In the genomic region with DNA sequence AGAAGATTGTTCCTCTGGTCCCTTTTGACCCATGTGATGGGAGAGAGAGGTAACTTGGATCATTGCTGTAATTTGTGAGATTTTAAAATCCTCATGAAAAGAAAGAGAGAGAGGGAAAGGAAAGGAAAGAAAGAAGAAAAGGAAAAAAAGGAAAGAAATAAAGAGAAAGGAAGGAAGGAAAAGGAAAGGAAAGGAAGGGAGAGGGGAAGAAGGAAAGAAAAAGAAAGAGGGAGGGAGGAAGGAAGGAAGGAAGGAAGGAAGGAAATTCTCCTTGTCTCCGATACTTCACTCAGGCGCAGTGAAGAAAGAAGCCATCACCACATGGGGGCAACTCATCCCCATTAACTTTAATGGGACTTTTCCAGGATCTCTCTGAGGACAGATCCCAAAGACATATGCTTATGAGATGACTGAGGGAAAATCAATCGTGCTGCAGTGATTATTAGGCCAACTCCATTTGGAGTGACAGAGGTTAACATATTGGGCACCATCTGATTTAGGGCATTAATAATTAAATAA, we compare ENCODE assay signal across 15 cellular contexts.
A peak's percentile ranks its signal among the peaks of the same experiment; 100 is the strongest.
DNase-seq lines count a peak whose midpoint lies in the region; ATAC-seq, FAIRE-seq and TF ChIP-seq lines count a peak whose summit lies in the region.
"Had no signal": no experiment of that assay in that cellular context is flagged by ENCODE, and none has a peak within 500 bp of the region (broad histone marks: within the 10 kb centered on the region; RNA-seq: fewer than 3 reads in every experiment).

No MANE protein-coding gene starts in this region.

- H4K20me1 ChIP-seq in K562 (replicated peaks; ENCODE audit: control insufficient read depth, insufficient read depth, low read length), result peaks cover 25% of the 10 kb centered on the region; the same call in 1 of the 2 replicates

- intact Hi-C loops in K562 (cut with micrococcal nuclease), result no loop called here
- intact Hi-C loops in lower lobe of right lung (cut with DNase I), result no loop called here
- intact Hi-C loops in aorta (cut with DNase I), result no loop called here

- H3K4me3 ChIP-seq in cardiac muscle cell, result no peak overlapping the region
- no peak overlapping the region for H3K4me3 ChIP-seq in right atrium auricular region
- H3K4me3 ChIP-seq in HEK293 (ENCODE audit: low read depth, low read length), result no peak overlapping the region
- no peak overlapping the region for H3K4me3 ChIP-seq in K562
- H3K4me3 ChIP-seq in lower lobe of right lung, result no peak overlapping the region
- H3K4me3 ChIP-seq in aorta (ENCODE audit: low read length in 2 of 2), result no peak overlapping the region

- H3K4me2 ChIP-seq in K562 (ENCODE audit: insufficient read depth, low read length), result no peak overlapping the region

- CTCF ChIA-PET in HEK293 (lab: Yijun Ruan, JAX), result no interaction called here
- CTCF ChIA-PET in K562 (lab: Yijun Ruan, JAX; ENCODE audit: low intra/inter-chr PET ratio), result no interaction called here

- FAIRE-seq in K562 (lab: Jason Lieb, UNC), result no peak

- H3K9me3 ChIP-seq in cardiac muscle cell (ENCODE audit: low read depth) (no peaks in the 10 kb centered on the region), right atrium auricular region (no peaks in the 10 kb centered on the region), HEK293 (ENCODE audit: control insufficient read depth, insufficient read depth, low read depth, low read length) (no peaks in the 10 kb centered on the region), K562 (replicated peaks; ENCODE audit: control insufficient read depth, insufficient read depth, low read depth, low read length) (no peaks in the 10 kb centered on the region), lower lobe of right lung (no peaks in the 10 kb centered on the region), aorta (ENCODE audit: control insufficient read depth, low read length) (no peaks in the 10 kb centered on the region)

- DNase-seq in cardiac muscle cell (ENCODE audit: low read depth in 1 of 2, low spot score in 1 of 2), result peak in 1 of 2 donors; percentile 6
- DNase-seq in right atrium auricular region (ENCODE audit: low spot score), result no peak
- DNase-seq in K562 (ENCODE audit: extremely low read depth in 1 of 4, low spot score in 3 of 4), result no peak
- DNase-seq in lower lobe of right lung, result no peak
- DNase-seq in aorta, result no peak
- no peak for DNase-seq in glomerular visceral epithelial cell (ENCODE audit: extremely low spot score)
- DNase-seq: CD4-positive, CD25-positive, alpha-beta regulatory T cell; MM.1S; NCI-H1092 treated with DMSO at 0.1 percent for 48 hours; NCI-H2081 treated with DMSO at 0.1 percent for 48 hours; NCI-H345; T-helper 1 cell had no signal

- H2AFZ ChIP-seq in K562 (ENCODE audit: low read depth, low read length), result no peak overlapping the region

- no peaks in the 10 kb centered on the region for H3K36me3 ChIP-seq in cardiac muscle cell
- no peaks in the 10 kb centered on the region for H3K36me3 ChIP-seq in right atrium auricular region
- H3K36me3 ChIP-seq in HEK293 (ENCODE audit: control insufficient read depth in 2 of 2, insufficient read depth in 1 of 2, low read length in 2 of 2), result no peaks in the 10 kb centered on the region
- H3K36me3 ChIP-seq in K562 (ENCODE audit: control insufficient read depth, insufficient read depth, low read length), result no peaks in the 10 kb centered on the region
- H3K36me3 ChIP-seq in lower lobe of right lung, result no peaks in the 10 kb centered on the region
- H3K36me3 ChIP-seq in aorta (ENCODE audit: control insufficient read depth in 1 of 2, insufficient read depth in 2 of 2, low read length in 1 of 2), result no peaks in the 10 kb centered on the region

- H3K27ac ChIP-seq in cardiac muscle cell (no peak overlapping the region), right atrium auricular region (no peak overlapping the region), HEK293 (ENCODE audit: extremely low read depth, low read depth, low read length) (no peak overlapping the region), K562 (ENCODE audit: extremely low read depth, low read depth, low read length) (no peak overlapping the region), lower lobe of right lung (no peak overlapping the region), aorta (ENCODE audit: low read depth in 1 of 2, low read length in 2 of 2) (no peak overlapping the region)

- H3K4me1 ChIP-seq in cardiac muscle cell (ENCODE audit: low read depth), result peaks cover 15% of the 10 kb centered on the region
- peaks cover 0 to 7% of the 10 kb centered on the region in 2 donors for H3K4me1 ChIP-seq in right atrium auricular region
- 0 out of 2 replicates have a peak, but pooled peaks cover 3% of the 10 kb centered on the region for H3K4me1 ChIP-seq in HEK293 (ENCODE audit: control insufficient read depth, insufficient read depth, low read length)
- no peaks in the 10 kb centered on the region for H3K4me1 ChIP-seq in K562 (replicated peaks in 1 of 2; ENCODE audit: control insufficient read depth in 2 of 2, insufficient read depth in 2 of 2, low read length in 2 of 2)
- H3K4me1 ChIP-seq in lower lobe of right lung, result no peaks in the 10 kb centered on the region
- H3K4me1 ChIP-seq in aorta (ENCODE audit: control insufficient read depth in 1 of 2, insufficient read depth in 2 of 2, low read length in 2 of 2), result no peaks in the 10 kb centered on the region

- ATAC-seq in K562 (no peak), lower lobe of right lung (no peak), aorta (ENCODE audit: low FRiP score) (no peak), HG02623 (IDR thresholded peaks at IDR 0.05; ENCODE audit: unreplicated experiment) (no peak)
- ATAC-seq: Panc1 had no signal

- no peak overlapping the region for H3K9ac ChIP-seq in K562 (ENCODE audit: insufficient read depth in 1 of 2, low read depth in 2 of 2, low read length in 2 of 2)

- no peak for TF ChIP-seq POLR2A in K562 (conservative IDR thresholded peaks at IDR 0.05)

- no peaks in the 10 kb centered on the region for H3K27me3 ChIP-seq in cardiac muscle cell
- no peaks in the 10 kb centered on the region for H3K27me3 ChIP-seq in right atrium auricular region
- peaks cover 36 to 81% of the 10 kb centered on the region in 2 experiments for H3K27me3 ChIP-seq in K562 (ENCODE audit: control insufficient read depth in 2 of 2, insufficient read depth in 2 of 2, low read length in 2 of 2)
- peaks cover 7% of the 10 kb centered on the region for H3K27me3 ChIP-seq in lower lobe of right lung (ENCODE audit: low read depth)
- no peaks in the 10 kb centered on the region for H3K27me3 ChIP-seq in aorta (ENCODE audit: control insufficient read depth in 1 of 2, insufficient read depth in 2 of 2, low read length in 1 of 2)

- no TSS peak for BruUV-seq in K562 (replicated peaks; lab: Mats Ljungman, UMichigan)

- peaks cover 4% of the 10 kb centered on the region for H3K9me1 ChIP-seq in K562 (ENCODE audit: control insufficient read depth, insufficient read depth, low read length)

- H3K79me2 ChIP-seq in K562 (ENCODE audit: control insufficient read depth, insufficient read depth, low read length), result no peaks in the 10 kb centered on the region

- TF ChIP-seq CTCF in cardiac muscle cell (IDR thresholded peaks at IDR 0.05; ENCODE audit: low read depth, low read length), result peak; percentile 15
- TF ChIP-seq CTCF in right atrium auricular region (IDR thresholded peaks at IDR 0.05), result no peak
- TF ChIP-seq CTCF in HEK293 (tag by site-specific recombination; IDR thresholded peaks at IDR 0.05), result 0 out of 2 replicates have a peak, but pooled peaks have one; percentile 13
- no peak for TF ChIP-seq CTCF in K562 (IDR thresholded peaks at IDR 0.05 in 2 of 3, conservative IDR thresholded peaks at IDR 0.05 in 1 of 3; ENCODE audit: insufficient read depth in 2 of 3, low read depth in 1 of 3, low read length in 3 of 3)
- TF ChIP-seq CTCF in lower lobe of right lung (IDR thresholded peaks at IDR 0.05), result no peak

- peak in 1 of 2 experiments; percentile 28; a peak in 1 of 4 replicates for TF ChIP-seq RAD21 in K562 (CRISPR knock-in tag; conservative IDR thresholded peaks at IDR 0.05 in 1 of 2, IDR thresholded peaks at IDR 0.05 in 1 of 2)

- POLR2A ChIA-PET in HEK293 (lab: Yijun Ruan, JAX), result no interaction called here
- POLR2A ChIA-PET in K562 (lab: Yijun Ruan, JAX), result interaction anchor here (0.5 to 0.6 kb wide), 4 partner anchors 10 to 1219 kb away, joined by 3 to 5 read pairs (median 4); no protein-coding TSS in a partner anchor

- in situ Hi-C loops in K562 (cut with MboI), result no loop called here

- WGBS in K562 (ENCODE audit: insufficient coverage, low coverage, missing lambda C conversion rate), result 11% methylated on average over 2 of the region's 3 CpGs
- WGBS in aorta, 2 donors, result 79 to 80% methylated on average over 3 of the region's 3 CpGs

- TF ChIP-seq EP300 in K562 (IDR thresholded peaks at IDR 0.05; ENCODE audit: low read length), result no peak

TF ChIP-seq in HEK293, 187 proteins besides CTCF, POLR2A, EP300 and RAD21:
- no peak for TF ChIP-seq ZNF558 (tag by site-specific recombination; IDR thresholded peaks at IDR 0.05)
- TF ChIP-seq ZNF366 (tag by site-specific recombination; conservative IDR thresholded peaks at IDR 0.05), result peak; percentile 91
- peak; percentile 91 for TF ChIP-seq PRDM1 (tag by site-specific recombination; IDR thresholded peaks at IDR 0.05)

TF ChIP-seq in K562, 482 proteins besides CTCF, POLR2A, EP300 and RAD21:
- TF ChIP-seq, protein P1, sequence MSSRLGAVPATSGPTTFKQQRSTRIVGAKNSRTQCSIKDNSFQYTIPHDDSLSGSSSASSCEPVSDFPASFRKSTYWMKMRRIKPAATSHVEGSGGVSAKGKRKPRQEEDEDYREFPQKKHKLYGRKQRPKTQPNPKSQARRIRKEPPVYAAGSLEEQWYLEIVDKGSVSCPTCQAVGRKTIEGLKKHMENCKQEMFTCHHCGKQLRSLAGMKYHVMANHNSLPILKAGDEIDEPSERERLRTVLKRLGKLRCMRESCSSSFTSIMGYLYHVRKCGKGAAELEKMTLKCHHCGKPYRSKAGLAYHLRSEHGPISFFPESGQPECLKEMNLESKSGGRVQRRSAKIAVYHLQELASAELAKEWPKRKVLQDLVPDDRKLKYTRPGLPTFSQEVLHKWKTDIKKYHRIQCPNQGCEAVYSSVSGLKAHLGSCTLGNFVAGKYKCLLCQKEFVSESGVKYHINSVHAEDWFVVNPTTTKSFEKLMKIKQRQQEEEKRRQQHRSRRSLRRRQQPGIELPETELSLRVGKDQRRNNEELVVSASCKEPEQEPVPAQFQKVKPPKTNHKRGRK (tag; IDR thresholded peaks at IDR 0.05), result peak; percentile 64
- no peak for TF ChIP-seq CTBP1 (IDR thresholded peaks at IDR 0.05; ENCODE audit: borderline replicate concordance)

Comparison
In these comparisons a context has a peak if more than half of its experiments do, and no peak if none do; other contexts are left out.
1. CTCF ChIP-seq: peak in cardiac muscle cell (single experiment) and HEK293 (single experiment); none in right atrium auricular region (0 of 2), K562 (0 of 3) and lower lobe of right lung (single experiment).